In the genomic region with DNA sequence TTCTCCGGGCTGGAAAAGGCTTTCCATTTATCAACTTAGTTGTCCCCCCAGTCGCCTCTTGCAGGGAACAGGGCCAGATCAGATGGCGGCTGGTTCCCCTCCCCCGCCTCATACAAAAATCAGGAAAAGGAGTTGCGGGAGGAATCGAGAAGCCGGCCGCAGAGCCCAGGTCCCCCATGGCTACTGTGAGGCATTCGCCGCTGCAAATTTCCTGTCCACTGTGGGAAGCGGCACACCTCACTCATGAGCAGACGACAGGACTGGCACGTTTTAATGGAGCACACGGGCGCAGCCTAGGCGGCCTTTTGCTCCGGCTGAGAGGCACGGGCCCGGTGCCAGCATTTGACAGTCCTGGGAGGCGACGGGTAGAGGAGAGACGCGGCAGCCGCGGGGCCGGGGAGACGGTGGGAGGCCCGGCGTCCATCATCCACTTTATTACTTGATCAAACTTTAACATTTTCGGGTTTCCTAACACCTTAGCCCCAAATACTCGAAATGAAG, we compare ENCODE assay signal across 8 cellular contexts. TPM values are rescaled to one million over a fixed set of nuclear protein-coding genes. Genes with fewer than 3 reads are reported as not detected.
DNase-seq lines count a peak whose midpoint lies in the region; ATAC-seq, FAIRE-seq and TF ChIP-seq lines count a peak whose summit lies in the region.

No MANE protein-coding gene starts in this region.

- TF ChIP-seq POLR2A in adrenal gland (IDR thresholded peaks at IDR 0.05) = peak in 1 of 2 donors; percentile 11

- H3K27me3 ChIP-seq in adrenal gland (peaks cover 11% of the 10 kb centered on the region), lower lobe of right lung (ENCODE audit: low read depth) (peaks cover 83% of the 10 kb centered on the region)

- peak; percentile 9 for ATAC-seq in lower lobe of right lung

- intact Hi-C loops in adrenal gland (cut with DNase I) = no loop called here
- intact Hi-C loops in lower lobe of right lung (cut with DNase I) = no loop called here

- H3K9me3 ChIP-seq in adrenal gland (replicated peaks in 1 of 3) (no peaks in the 10 kb centered on the region), lower lobe of right lung (no peaks in the 10 kb centered on the region)

- CTCF ChIA-PET in RWPE1 (lab: Yijun Ruan, JAX) = interaction anchor here (0.7 kb wide), 1 partner anchor 276 kb away, joined by 3 read pairs; no protein-coding TSS in a partner anchor

- no peak for TF ChIP-seq CTCF in adrenal gland (IDR thresholded peaks at IDR 0.05)
- TF ChIP-seq CTCF in lower lobe of right lung (IDR thresholded peaks at IDR 0.05) = no peak
- no peak for TF ChIP-seq CTCF in RWPE1 (conservative IDR thresholded peaks at IDR 0.05; ENCODE audit: low read depth)

- POLR2A ChIA-PET in RWPE1 (lab: Yijun Ruan, JAX; ENCODE audit: low non-redundant PET) = no interaction called here

- H3K36me3 ChIP-seq in adrenal gland (replicated peaks in 1 of 2) (no peaks in the 10 kb centered on the region), lower lobe of right lung (no peaks in the 10 kb centered on the region)

- peak; percentile 91 for DNase-seq in DMS 273 (lab: John Stamatoyannopoulos, UW; ENCODE audit: unreplicated experiment)
- DNase-seq in NCI-H128 (lab: John Stamatoyannopoulos, UW; ENCODE audit: unreplicated experiment) = peak; percentile 65
- DNase-seq in adrenal gland = peak in 6 of 7 donors; percentile 30 to 73 (median 39)
- DNase-seq in lower lobe of right lung = no peak
- no peak for DNase-seq in frontal cortex (ENCODE audit: low spot score in 2 of 2)
- DNase-seq in HuH-7 (ENCODE audit: low spot score) = no peak
- DNase-seq in activated gamma-delta T cell (lab: John Stamatoyannopoulos, UW) = no peak
- no peak for DNase-seq in RWPE1 (ENCODE audit: low spot score)

- no peak for FAIRE-seq in frontal cortex (lab: Jason Lieb, UNC)

- H3K27ac ChIP-seq in adrenal gland (peak overlapping the region in 1 of 5 donors; percentile 77), lower lobe of right lung (no peak overlapping the region), RWPE1 (no peak overlapping the region)

- 7 to 13% (median 12%) methylated on average over 19 to 31 of the region's 31 CpGs for WGBS in adrenal gland, 4 donors

- H3K4me1 ChIP-seq in adrenal gland (replicated peaks in 1 of 2) = peaks cover 12 to 13% of the 10 kb centered on the region in 2 donors
- H3K4me1 ChIP-seq in lower lobe of right lung = peaks cover 26% of the 10 kb centered on the region

- H3K4me3 ChIP-seq in adrenal gland = peak overlapping the region in 1 of 4 donors; percentile 64
- peak overlapping the region; percentile 36 for H3K4me3 ChIP-seq in lower lobe of right lung

RNA-seq across cellular contexts. Expression of gene GNG4, which starts 1.1 kb away (rescaled TPM):
- total RNA-seq in adrenal gland (10 to 100 TPM in 1 of 8 donors, 1 to 10 TPM in 3, under 1 TPM in 2, not detected in 2; 0.22 to 14.2 (median 1.9) TPM), lower lobe of right lung (not detected), frontal cortex (31.0 TPM)
- polyA plus RNA-seq in adrenal gland = 10 to 100 TPM in 1 of 3 donors, 1 to 10 TPM in 2; 4.2 to 25.8 (median 9.7) TPM

Comparison
In these comparisons a context has a peak if more than half of its experiments do, and no peak if none do; other contexts are left out.
1. DNase-seq: peak in DMS 273 (single experiment), NCI-H128 (single experiment) and adrenal gland (6 of 7); none in lower lobe of right lung (single experiment), frontal cortex (0 of 2), HuH-7 (single experiment), activated gamma-delta T cell (single experiment) and RWPE1 (single experiment).